In genomic region chr20:64148581-64148980, GRCh38 we compare ENCODE assay signal across 30 cellular contexts. TPM values are rescaled to one million over a fixed set of nuclear protein-coding genes. Genes with fewer than 3 reads are reported as not detected.
"Had no signal": no experiment of that assay in that cellular context is flagged by ENCODE, and none has a peak within 500 bp of the region (broad histone marks: within the 10 kb centered on the region; RNA-seq: fewer than 3 reads in every experiment).

No MANE protein-coding gene starts in this region.

- H3K27me3 Mint-ChIP-seq: activated naive CD8-positive, alpha-beta T cell treated with anti-CD3 and anti-CD28 coated beads, Interleukin-2, amount 10 ng/mL, durations not matched to agents 7 days and 5 days had no signal

- H3K36me3 ChIP-seq: adrenal gland, SJSA1 had no signal

- H3K9me3 ChIP-seq: adrenal gland had no signal

- H3K4me1 Mint-ChIP-seq: activated naive CD8-positive, alpha-beta T cell treated with anti-CD3 and anti-CD28 coated beads, Interleukin-2, amount 10 ng/mL, durations not matched to agents 7 days and 5 days; central memory CD8-positive, alpha-beta T cell had no signal

- ATAC-seq: activated CD8-positive, alpha-beta T cell treated with anti-CD3 and anti-CD28 coated beads, Interleukin-2, amount 10 ng/mL, durations not matched to agents 7 days and 5 days; K562; SK-N-SH treated with all-trans-retinoic acid at 6 μM for 48 hours had no signal

- H3K36me3 Mint-ChIP-seq: activated naive CD8-positive, alpha-beta T cell treated with anti-CD3 and anti-CD28 coated beads, Interleukin-2, amount 10 ng/mL, durations not matched to agents 7 days and 5 days had no signal

- H3K4me3 ChIP-seq: adrenal gland, K562, SJSA1 had no signal

- H3K4me1 ChIP-seq: adrenal gland, SJSA1 had no signal

- H3K4me3 Mint-ChIP-seq: activated CD8-positive, alpha-beta T cell treated with anti-CD3 and anti-CD28 coated beads, Interleukin-2, amount 10 ng/mL, durations not matched to agents 7 days and 5 days; activated naive CD4-positive, alpha-beta T cell treated with anti-CD3 and anti-CD28 coated beads for 36 hours; activated naive CD8-positive, alpha-beta T cell treated with anti-CD3 and anti-CD28 coated beads, Interleukin-2, amount 10 ng/mL, durations not matched to agents 7 days and 5 days; activated T-helper 1 cell treated with anti-CD3 and anti-CD28 coated beads, Interleukin-12 subunit alpha, Interleukin-12 subunit beta, Interleukin-2, Interleukin-4 antibody, amounts not matched to agents 30 ng/mL and 10 ng/mL and 1 ng/mL, durations not matched to agents 14 hours and 24 hours and 36 hours; central memory CD8-positive, alpha-beta T cell; T-helper 1 cell treated with Interleukin-12 subunit alpha and Interleukin-12 subunit beta and Interleukin-4 antibody, amounts not matched to agents 30 μg/mL and 1 μg/mL, for 36 hours had no signal

- H3K27ac Mint-ChIP-seq: activated CD8-positive, alpha-beta T cell treated with anti-CD3 and anti-CD28 coated beads, Interleukin-2, amount 10 ng/mL, durations not matched to agents 7 days and 5 days; activated naive CD4-positive, alpha-beta T cell treated with anti-CD3 and anti-CD28 coated beads for 36 hours; activated naive CD8-positive, alpha-beta T cell treated with anti-CD3 and anti-CD28 coated beads, Interleukin-2, amount 10 ng/mL, durations not matched to agents 7 days and 5 days; activated T-helper 1 cell treated with anti-CD3 and anti-CD28 coated beads, Interleukin-12 subunit alpha, Interleukin-12 subunit beta, Interleukin-2, Interleukin-4 antibody, amounts not matched to agents 30 ng/mL and 10 ng/mL and 1 ng/mL, durations not matched to agents 14 hours and 24 hours and 36 hours; T-helper 1 cell treated with Interleukin-12 subunit alpha and Interleukin-12 subunit beta and Interleukin-4 antibody, amounts not matched to agents 30 μg/mL and 1 μg/mL, for 36 hours had no signal

- H3K27me3 ChIP-seq: adrenal gland, SJSA1 had no signal

- H3K27ac ChIP-seq: adrenal gland, SJSA1 had no signal

- DNase-seq: activated CD4-positive, alpha-beta T cell treated with anti-CD3 and anti-CD28 coated beads for 48 hours; activated CD4-positive, alpha-beta T cell treated with anti-CD3 and anti-CD28 coated beads, Interleukin-2, amount 50 U/mL, for 4 hours; activated CD4-positive, CD25-positive, alpha-beta regulatory T cell treated with anti-CD3 and anti-CD28 coated beads, Interleukin-2, amount 50 U/mL, for 72 hours; activated CD8-positive, alpha-beta memory T cell treated with anti-CD3 and anti-CD28 coated beads, Interleukin-2, amount 50 U/mL, for 48 hours; activated CD8-positive, alpha-beta T cell treated with anti-CD3 and anti-CD28 coated beads, Interleukin-2, amount 10 ng/mL, durations not matched to agents 7 days and 5 days; activated gamma-delta T cell; activated naive CD4-positive, alpha-beta T cell treated with anti-CD3 and anti-CD28 coated beads for 36 hours; activated naive CD8-positive, alpha-beta T cell treated with anti-CD3 and anti-CD28 coated beads, Interleukin-2, amount 10 ng/mL, durations not matched to agents 7 days and 5 days; activated T-cell treated with anti-CD3 and anti-CD28 coated beads, Interleukin-2, amount 50 U/mL, for 1 hour; adrenal gland; anterior cingulate cortex; Karpas-422; MM.1S; NCI-H1105 treated with DMSO at 0.1 percent for 48 hours; NCI-H146; NCI-H187 treated with DMSO at 0.1 percent for 48 hours; NCI-H2081 treated with DMSO at 0.1 percent for 48 hours; NCI-H526 treated with DMSO at 0.1 percent for 48 hours; NCI-H82; SHP77 had no signal

RNA-seq across cellular contexts. Expression of gene MYT1, which starts 15.7 kb away (rescaled TPM):
- total RNA-seq: activated CD8-positive, alpha-beta T cell treated with anti-CD3 and anti-CD28 coated beads, Interleukin-2, amount 10 ng/mL, durations not matched to agents 7 days and 5 days; activated T-helper 1 cell treated with anti-CD3 and anti-CD28 coated beads, Interleukin-12 subunit alpha, Interleukin-12 subunit beta, Interleukin-2, Interleukin-4 antibody, amounts not matched to agents 30 ng/mL and 10 ng/mL and 1 ng/mL, durations not matched to agents 14 hours and 24 hours and 36 hours; bronchial epithelial cell; NCI-H460; RPMI7951; SJSA1 had no signal

RNA-seq across cellular contexts. Expression of gene NPBWR2, which starts 41.2 kb away (rescaled TPM):
- total RNA-seq: activated CD8-positive, alpha-beta T cell treated with anti-CD3 and anti-CD28 coated beads, Interleukin-2, amount 10 ng/mL, durations not matched to agents 7 days and 5 days; activated naive CD4-positive, alpha-beta T cell treated with anti-CD3 and anti-CD28 coated beads for 36 hours; activated naive CD8-positive, alpha-beta T cell treated with anti-CD3 and anti-CD28 coated beads, Interleukin-2, amount 10 ng/mL, durations not matched to agents 7 days and 5 days; activated T-helper 1 cell treated with anti-CD3 and anti-CD28 coated beads, Interleukin-12 subunit alpha, Interleukin-12 subunit beta, Interleukin-2, Interleukin-4 antibody, amounts not matched to agents 30 ng/mL and 10 ng/mL and 1 ng/mL, durations not matched to agents 14 hours and 24 hours and 36 hours; bronchial epithelial cell; K562; NCI-H460; OCI-LY7; RPMI7951; SJSA1 had no signal
- polyA plus RNA-seq: K562 had no signal
